1 cellular context compared by ENCODE assay signal in the genomic region with DNA sequence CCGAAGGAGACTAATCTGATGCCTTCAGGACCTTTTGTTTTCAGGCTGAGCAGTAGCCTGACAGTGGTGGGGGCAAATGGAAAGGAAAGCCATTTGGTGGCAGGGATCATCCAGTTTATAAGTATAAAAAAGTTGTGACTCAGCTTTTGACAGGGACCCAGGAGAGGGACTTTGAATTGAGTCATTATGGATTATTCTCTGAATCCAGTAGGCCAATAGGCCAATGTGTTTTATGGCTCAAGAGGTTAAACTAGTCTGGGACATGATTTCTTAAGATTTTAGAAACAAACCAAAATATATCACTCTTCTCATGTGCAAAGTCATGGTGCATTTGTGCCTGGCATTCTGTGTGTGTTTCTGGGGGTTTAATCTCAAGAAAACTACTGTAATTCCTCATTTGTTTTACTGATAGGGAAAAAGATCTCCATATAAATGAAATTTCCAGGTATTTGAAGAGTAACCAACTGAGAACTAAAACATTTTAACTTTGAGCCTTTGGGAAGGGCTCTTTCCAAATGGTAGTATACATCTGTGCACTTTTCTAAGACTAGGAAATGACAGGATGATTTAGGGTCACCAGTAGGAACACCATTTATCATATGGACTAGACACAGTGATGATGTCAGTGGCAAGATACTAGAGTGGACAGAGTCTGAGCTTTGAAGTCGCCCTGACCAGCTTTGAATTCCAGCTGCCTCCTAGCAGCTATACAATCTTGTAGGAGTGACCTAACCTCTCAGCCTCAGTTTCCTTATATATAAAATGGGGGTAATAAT.
TF ChIP-seq lines count a peak whose summit lies in the region.

No MANE protein-coding gene starts in this region.

TF ChIP-seq in HepG2, 621 proteins besides CTCF, POLR2A, EP300 and RAD21:
- TF ChIP-seq, protein P1, sequence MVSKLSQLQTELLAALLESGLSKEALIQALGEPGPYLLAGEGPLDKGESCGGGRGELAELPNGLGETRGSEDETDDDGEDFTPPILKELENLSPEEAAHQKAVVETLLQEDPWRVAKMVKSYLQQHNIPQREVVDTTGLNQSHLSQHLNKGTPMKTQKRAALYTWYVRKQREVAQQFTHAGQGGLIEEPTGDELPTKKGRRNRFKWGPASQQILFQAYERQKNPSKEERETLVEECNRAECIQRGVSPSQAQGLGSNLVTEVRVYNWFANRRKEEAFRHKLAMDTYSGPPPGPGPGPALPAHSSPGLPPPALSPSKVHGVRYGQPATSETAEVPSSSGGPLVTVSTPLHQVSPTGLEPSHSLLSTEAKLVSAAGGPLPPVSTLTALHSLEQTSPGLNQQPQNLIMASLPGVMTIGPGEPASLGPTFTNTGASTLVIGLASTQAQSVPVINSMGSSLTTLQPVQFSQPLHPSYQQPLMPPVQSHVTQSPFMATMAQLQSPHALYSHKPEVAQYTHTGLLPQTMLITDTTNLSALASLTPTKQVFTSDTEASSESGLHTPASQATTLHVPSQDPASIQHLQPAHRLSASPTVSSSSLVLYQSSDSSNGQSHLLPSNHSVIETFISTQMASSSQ (IDR thresholded peaks at IDR 0.05; ENCODE audit: low read depth) = 0 out of 2 replicates have a peak, but pooled peaks have one; percentile 1
- TF ChIP-seq, protein P1 (CRISPR knock-in tag; IDR thresholded peaks at IDR 0.05; ENCODE audit: borderline replicate concordance) = no peak
- no peak for TF ChIP-seq CBX1 (IDR thresholded peaks at IDR 0.05; ENCODE audit: low read depth)
